23 cellular contexts compared by ENCODE assay signal in genomic region chr9:28735943-28736342, GRCh38.
"Had no signal": no experiment of that assay in that cellular context is flagged by ENCODE, and none has a peak within 500 bp of the region (broad histone marks: within the 10 kb centered on the region; RNA-seq: fewer than 3 reads in every experiment).

No MANE protein-coding gene starts in this region.

- DNase-seq: activated CD4-positive, alpha-beta T cell treated with anti-CD3 and anti-CD28 coated beads, Interleukin-2, amount 10 ng/mL, durations not matched to agents 7 days and 5 days; activated CD8-positive, alpha-beta T cell treated with anti-CD3 and anti-CD28 coated beads, Interleukin-2, amount 10 ng/mL, durations not matched to agents 7 days and 5 days; activated effector memory CD4-positive, alpha-beta T cell treated with Interleukin-2 at 50 U/mL for 16 hours; activated naive CD4-positive, alpha-beta T cell treated with anti-CD3 and anti-CD28 coated beads, Interleukin-2, amount 10 ng/mL, durations not matched to agents 7 days and 5 days; activated naive CD8-positive, alpha-beta T cell treated with anti-CD3 and anti-CD28 coated beads, Interleukin-2, amount 50 U/mL, for 24 hours; activated T-cell treated with anti-CD3 and anti-CD28 coated beads, Interleukin-2, amount 50 U/mL, for 48 hours; aorta; brain microvascular endothelial cell; cerebellar nuclear complex; effector CD4-positive, alpha-beta T cell; esophagus squamous epithelium; immature natural killer cell; mesenchymal stem cell; natural killer cell; nucleus accumbens; sigmoid colon; spleen; stimulated activated CD4-positive, alpha-beta T cell treated with anti-CD3 and anti-CD28 coated beads, Interleukin-4, amount 100 ng/mL, for 4 hours; T1000; testis; upper lobe of right lung had no signal

- H3K36me3 Mint-ChIP-seq: activated naive CD4-positive, alpha-beta T cell treated with anti-CD3 and anti-CD28 coated beads, Interleukin-2, amount 10 ng/mL, durations not matched to agents 7 days and 5 days; immature natural killer cell; natural killer cell; stimulated activated memory B cell treated with anti-CD40 and anti-IgM and Interleukin-4, amounts not matched to agents 10 μg/mL and 1 μg/mL and 100 μg/mL, for 72 hours had no signal

- H3K4me1 Mint-ChIP-seq: activated CD4-positive, alpha-beta T cell treated with anti-CD3 and anti-CD28 coated beads, Interleukin-2, amount 10 ng/mL, durations not matched to agents 7 days and 5 days; activated naive CD4-positive, alpha-beta T cell treated with anti-CD3 and anti-CD28 coated beads, Interleukin-2, amount 10 ng/mL, durations not matched to agents 7 days and 5 days; activated naive CD8-positive, alpha-beta T cell treated with anti-CD3 and anti-CD28 coated beads, Interleukin-2, amount 50 U/mL, for 24 hours; stimulated activated memory B cell treated with anti-CD40 and anti-IgM and Interleukin-4, amounts not matched to agents 10 μg/mL and 1 μg/mL and 100 μg/mL, for 72 hours had no signal

- H3K27ac ChIP-seq: brain microvascular endothelial cell, esophagus squamous epithelium, sigmoid colon, spleen, testis, upper lobe of right lung had no signal

- H3K27ac Mint-ChIP-seq: activated CD4-positive, alpha-beta T cell treated with anti-CD3 and anti-CD28 coated beads, Interleukin-2, amount 10 ng/mL, durations not matched to agents 7 days and 5 days; activated CD8-positive, alpha-beta T cell treated with anti-CD3 and anti-CD28 coated beads, Interleukin-2, amount 10 ng/mL, durations not matched to agents 7 days and 5 days; activated naive CD4-positive, alpha-beta T cell treated with anti-CD3 and anti-CD28 coated beads, Interleukin-2, amount 10 ng/mL, durations not matched to agents 7 days and 5 days; activated naive CD8-positive, alpha-beta T cell treated with anti-CD3 and anti-CD28 coated beads, Interleukin-2, amount 50 U/mL, for 24 hours; immature natural killer cell; natural killer cell; stimulated activated memory B cell treated with anti-CD40 and anti-IgM and Interleukin-4, amounts not matched to agents 10 μg/mL and 1 μg/mL and 100 μg/mL, for 72 hours had no signal

- H3K27me3 Mint-ChIP-seq: activated CD4-positive, alpha-beta T cell treated with anti-CD3 and anti-CD28 coated beads, Interleukin-2, amount 10 ng/mL, durations not matched to agents 7 days and 5 days; activated naive CD4-positive, alpha-beta T cell treated with anti-CD3 and anti-CD28 coated beads, Interleukin-2, amount 10 ng/mL, durations not matched to agents 7 days and 5 days; activated naive CD8-positive, alpha-beta T cell treated with anti-CD3 and anti-CD28 coated beads, Interleukin-2, amount 50 U/mL, for 24 hours; stimulated activated memory B cell treated with anti-CD40 and anti-IgM and Interleukin-4, amounts not matched to agents 10 μg/mL and 1 μg/mL and 100 μg/mL, for 72 hours had no signal

- H3K9me3 ChIP-seq: esophagus squamous epithelium, sigmoid colon, testis, upper lobe of right lung had no signal

- H3K36me3 ChIP-seq: brain microvascular endothelial cell, esophagus squamous epithelium, sigmoid colon, spleen, upper lobe of right lung had no signal

- H3K27me3 ChIP-seq: brain microvascular endothelial cell, esophagus squamous epithelium, sigmoid colon, spleen, testis, upper lobe of right lung had no signal

- H3K4me3 Mint-ChIP-seq: activated CD4-positive, alpha-beta T cell treated with anti-CD3 and anti-CD28 coated beads, Interleukin-2, amount 10 ng/mL, durations not matched to agents 7 days and 5 days; activated CD8-positive, alpha-beta T cell treated with anti-CD3 and anti-CD28 coated beads, Interleukin-2, amount 10 ng/mL, durations not matched to agents 7 days and 5 days; activated naive CD4-positive, alpha-beta T cell treated with anti-CD3 and anti-CD28 coated beads, Interleukin-2, amount 10 ng/mL, durations not matched to agents 7 days and 5 days; activated naive CD8-positive, alpha-beta T cell treated with anti-CD3 and anti-CD28 coated beads, Interleukin-2, amount 50 U/mL, for 24 hours; immature natural killer cell; natural killer cell; stimulated activated memory B cell treated with anti-CD40 and anti-IgM and Interleukin-4, amounts not matched to agents 10 μg/mL and 1 μg/mL and 100 μg/mL, for 72 hours had no signal

- ATAC-seq: activated CD4-positive, CD25-positive, alpha-beta regulatory T cell treated with anti-CD3 and anti-CD28 coated beads, Interleukin-2, amount 50 U/mL, for 24 hours; activated CD8-positive, alpha-beta T cell treated with anti-CD3 and anti-CD28 coated beads, Interleukin-2, amount 10 ng/mL, durations not matched to agents 7 days and 5 days; activated naive CD8-positive, alpha-beta T cell treated with anti-CD3 and anti-CD28 coated beads, Interleukin-2, amount 50 U/mL, for 24 hours; natural killer cell; stimulated activated memory B cell treated with anti-CD40 and anti-IgM and Interleukin-4, amounts not matched to agents 10 μg/mL and 1 μg/mL and 100 μg/mL, for 72 hours; upper lobe of right lung had no signal

- H3K9me3 Mint-ChIP-seq: activated CD4-positive, alpha-beta T cell treated with anti-CD3 and anti-CD28 coated beads, Interleukin-2, amount 10 ng/mL, durations not matched to agents 7 days and 5 days; activated naive CD4-positive, alpha-beta T cell treated with anti-CD3 and anti-CD28 coated beads, Interleukin-2, amount 10 ng/mL, durations not matched to agents 7 days and 5 days; activated naive CD8-positive, alpha-beta T cell treated with anti-CD3 and anti-CD28 coated beads, Interleukin-2, amount 50 U/mL, for 24 hours had no signal

- H3K4me3 ChIP-seq: esophagus squamous epithelium, sigmoid colon, spleen, testis, upper lobe of right lung had no signal

- H3K4me1 ChIP-seq: esophagus squamous epithelium, sigmoid colon, spleen, testis, upper lobe of right lung had no signal
